Comparison of ENCODE assay signal across 8 cellular contexts in genomic region chr11:70467196-70468085, GRCh38.
DNase-seq lines count a peak whose midpoint lies in the region; ATAC-seq, FAIRE-seq and TF ChIP-seq lines count a peak whose summit lies in the region.

No MANE protein-coding gene starts in this region.

- peak; percentile 21 for DNase-seq in DMS153 (lab: John Stamatoyannopoulos, UW)
- peak; percentile 83 for DNase-seq in HT-29 (ENCODE audit: low spot score)
- DNase-seq in PC-3: peak; percentile 85
- DNase-seq in breast epithelium (ENCODE audit: low spot score in 2 of 2): peak in 1 of 2 donors; percentile 40
- no peak for DNase-seq in keratinocyte (ENCODE audit: low read depth, low spot score)
- DNase-seq in stimulated activated CD4-positive, alpha-beta T cell treated with anti-CD3 and anti-CD28 coated beads, TNF-alpha, amount 100 ng/mL, for 48 hours (ENCODE audit: low read depth in 3 of 3): peak in 2 of 3 donors; percentile 39 to 53
- DNase-seq in activated T-helper 2 cell treated with anti-CD3 and anti-CD28 coated beads, Interferon-gamma antibody, Interleukin-2, Interleukin-4, amounts not matched to agents 10 μg/mL and 5 μg/mL and 100 μg/mL, durations not matched to agents 14 hours and 24 hours and 36 hours (ENCODE audit: low spot score): no peak
- no peak for DNase-seq in activated effector memory CD4-positive, alpha-beta T cell treated with Interleukin-2 at 50 U/mL for 16 hours

- no peaks in the 10 kb centered on the region for H3F3A ChIP-seq in PC-3 (ENCODE audit: low read length, unreplicated experiment)

- H3K9me3 Mint-ChIP-seq in activated T-helper 2 cell treated with anti-CD3 and anti-CD28 coated beads, Interferon-gamma antibody, Interleukin-2, Interleukin-4, amounts not matched to agents 10 μg/mL and 5 μg/mL and 100 μg/mL, durations not matched to agents 14 hours and 24 hours and 36 hours: no peaks in the 10 kb centered on the region

- H3K4me3 ChIP-seq in PC-3 (ENCODE audit: low read length) (no peak overlapping the region), breast epithelium (no peak overlapping the region), keratinocyte (ENCODE audit: control insufficient read depth in 2 of 3, extremely low read depth in 1 of 3, insufficient read depth in 2 of 3, low read depth in 1 of 3, low read length in 3 of 3) (no peak overlapping the region)

- no TSS peak for BruUV-seq in PC-3 (replicated peaks; lab: Mats Ljungman, UMichigan)

- H3K9me3 ChIP-seq in PC-3 (ENCODE audit: low read length) (no peaks in the 10 kb centered on the region), breast epithelium (no peaks in the 10 kb centered on the region), keratinocyte (ENCODE audit: control insufficient read depth, low read depth, low read length) (peaks cover 2% of the 10 kb centered on the region)

- no peaks in the 10 kb centered on the region for H3K36me3 Mint-ChIP-seq in activated T-helper 2 cell treated with anti-CD3 and anti-CD28 coated beads, Interferon-gamma antibody, Interleukin-2, Interleukin-4, amounts not matched to agents 10 μg/mL and 5 μg/mL and 100 μg/mL, durations not matched to agents 14 hours and 24 hours and 36 hours (ENCODE audit: low read depth)

- H3K27ac Mint-ChIP-seq in activated T-helper 2 cell treated with anti-CD3 and anti-CD28 coated beads, Interferon-gamma antibody, Interleukin-2, Interleukin-4, amounts not matched to agents 10 μg/mL and 5 μg/mL and 100 μg/mL, durations not matched to agents 14 hours and 24 hours and 36 hours: no peak overlapping the region

- H3K4me2 ChIP-seq in PC-3 (ENCODE audit: low read length) (no peak overlapping the region), keratinocyte (ENCODE audit: control insufficient read depth, extremely low read depth, insufficient read depth, low read depth, low read length) (no peak overlapping the region)

- H3K27me3 ChIP-seq in PC-3 (ENCODE audit: low read length) (no peaks in the 10 kb centered on the region), breast epithelium (no peaks in the 10 kb centered on the region), keratinocyte (ENCODE audit: control insufficient read depth, extremely low read depth, insufficient read depth, low read length) (no peaks in the 10 kb centered on the region)

- H3K36me3 ChIP-seq in PC-3 (ENCODE audit: low read depth, low read length) (no peaks in the 10 kb centered on the region), breast epithelium (no peaks in the 10 kb centered on the region), keratinocyte (ENCODE audit: control insufficient read depth in 2 of 2, extremely low read depth in 1 of 2, insufficient read depth in 2 of 2, low read length in 2 of 2) (no peaks in the 10 kb centered on the region)

- H3K9ac ChIP-seq in PC-3 (ENCODE audit: low read length): no peak overlapping the region
- no peak overlapping the region for H3K9ac ChIP-seq in keratinocyte (ENCODE audit: control insufficient read depth, extremely low read depth, insufficient read depth, low read length)

- intact Hi-C loops in PC-3 (cut with micrococcal nuclease): loop anchor here (1.0 kb wide), 2 partner anchors 16 to 288 kb away; no protein-coding TSS in a partner anchor
- intact Hi-C loops in breast epithelium (cut with DNase I; ENCODE audit: low total_unique reads): no loop called here
- intact Hi-C loops in activated T-helper 2 cell treated with anti-CD3 and anti-CD28 coated beads, Interferon-gamma antibody, Interleukin-2, Interleukin-4, amounts not matched to agents 10 μg/mL and 5 μg/mL and 100 μg/mL, durations not matched to agents 14 hours and 24 hours and 36 hours (cut with micrococcal nuclease): no loop called here

- H2AFZ ChIP-seq in PC-3 (ENCODE audit: low read length): no peak overlapping the region
- H2AFZ ChIP-seq in keratinocyte (ENCODE audit: control insufficient read depth, low read length): no peak overlapping the region

- H3K27me3 Mint-ChIP-seq in activated T-helper 2 cell treated with anti-CD3 and anti-CD28 coated beads, Interferon-gamma antibody, Interleukin-2, Interleukin-4, amounts not matched to agents 10 μg/mL and 5 μg/mL and 100 μg/mL, durations not matched to agents 14 hours and 24 hours and 36 hours (ENCODE audit: low read depth): peaks cover 17% of the 10 kb centered on the region

- H4K20me1 ChIP-seq in PC-3 (ENCODE audit: low read length): no peaks in the 10 kb centered on the region
- no peaks in the 10 kb centered on the region for H4K20me1 ChIP-seq in keratinocyte (ENCODE audit: control insufficient read depth, extremely low read depth, insufficient read depth, low read length)

- no peaks in the 10 kb centered on the region for H3K9me2 ChIP-seq in PC-3 (replicated peaks; ENCODE audit: low read length)

- CTCF ChIA-PET in PC-3 (lab: Charles Lee): interaction anchor here (0.5 to 0.8 kb wide), 3 partner anchors 15 to 780 kb away, joined by 3 to 4 read pairs (median 3); no protein-coding TSS in a partner anchor

- H3K4me1 ChIP-seq in PC-3 (ENCODE audit: insufficient read depth, low read length) (no peaks in the 10 kb centered on the region), breast epithelium (no peaks in the 10 kb centered on the region), keratinocyte (ENCODE audit: control insufficient read depth, extremely low read depth, insufficient read depth, low read length) (no peaks in the 10 kb centered on the region)

- peak; percentile 99 for TF ChIP-seq CTCF in PC-3 (conservative IDR thresholded peaks at IDR 0.05; ENCODE audit: low read depth, low read length)
- TF ChIP-seq CTCF in breast epithelium (IDR thresholded peaks at IDR 0.05): peak; percentile 54 to 83 (median 80)
- peak; percentile 76 to 82 (median 79) for TF ChIP-seq CTCF in keratinocyte (optimal IDR thresholded peaks at IDR 0.05 in 1 of 3, IDR thresholded peaks at IDR 0.05 in 1 of 3, conservative IDR thresholded peaks at IDR 0.05 in 1 of 3; ENCODE audit: extremely low read depth in 1 of 3, insufficient read depth in 2 of 3, low read length in 3 of 3)

- H3K4me1 Mint-ChIP-seq in activated T-helper 2 cell treated with anti-CD3 and anti-CD28 coated beads, Interferon-gamma antibody, Interleukin-2, Interleukin-4, amounts not matched to agents 10 μg/mL and 5 μg/mL and 100 μg/mL, durations not matched to agents 14 hours and 24 hours and 36 hours (ENCODE audit: low read depth): peaks cover 1% of the 10 kb centered on the region

- peak; percentile 65 for ATAC-seq in PC-3

- H3K79me2 ChIP-seq in PC-3 (ENCODE audit: low read length): no peaks in the 10 kb centered on the region
- H3K79me2 ChIP-seq in keratinocyte (ENCODE audit: control insufficient read depth, insufficient read depth, low read length): no peaks in the 10 kb centered on the region

- dilution Hi-C loops in keratinocyte (cut with MboI; ENCODE audit: extremely low pct_ligation_motif_present, low sequenced_read_pairs): no loop called here

- POLR2A ChIA-PET in PC-3 (lab: Charles Lee; ENCODE audit: unreplicated experiment): no interaction called here

- H3K27ac ChIP-seq in PC-3 (ENCODE audit: low read length) (no peak overlapping the region), breast epithelium (no peak overlapping the region), keratinocyte (ENCODE audit: control insufficient read depth, insufficient read depth, low read length) (no peak overlapping the region)

- TF ChIP-seq POLR2A in breast epithelium (IDR thresholded peaks at IDR 0.05): no peak

- FAIRE-seq in keratinocyte (lab: Jason Lieb, UNC): no peak

- H3K9me1 ChIP-seq in keratinocyte (ENCODE audit: control insufficient read depth, extremely low read depth, insufficient read depth, low read length): no peaks in the 10 kb centered on the region

- no peak overlapping the region for H3K4me3 Mint-ChIP-seq in activated T-helper 2 cell treated with anti-CD3 and anti-CD28 coated beads, Interferon-gamma antibody, Interleukin-2, Interleukin-4, amounts not matched to agents 10 μg/mL and 5 μg/mL and 100 μg/mL, durations not matched to agents 14 hours and 24 hours and 36 hours (ENCODE audit: low read depth)

Comparison
In these comparisons a context has a peak if more than half of its experiments do, and no peak if none do; other contexts are left out.
1. DNase-seq: peak in DMS153 (single experiment), HT-29 (single experiment), PC-3 (single experiment) and stimulated activated CD4-positive, alpha-beta T cell treated with anti-CD3 and anti-CD28 coated beads, TNF-alpha, amount 100 ng/mL, for 48 hours (2 of 3); none in keratinocyte (single experiment), activated T-helper 2 cell treated with anti-CD3 and anti-CD28 coated beads, Interferon-gamma antibody, Interleukin-2, Interleukin-4, amounts not matched to agents 10 μg/mL and 5 μg/mL and 100 μg/mL, durations not matched to agents 14 hours and 24 hours and 36 hours (single experiment) and activated effector memory CD4-positive, alpha-beta T cell treated with Interleukin-2 at 50 U/mL for 16 hours (single experiment).
2. Peak in every context shown above with its lines, with median percentiles within 50 percentile points of each other: CTCF ChIP-seq.